In genomic region chr4:76608549-76608948, GRCh38 we compare ENCODE assay signal across 8 cellular contexts.
DNase-seq lines count a peak whose midpoint lies in the region; ATAC-seq, FAIRE-seq and TF ChIP-seq lines count a peak whose summit lies in the region.
"Not testable (repeated sequence)": the region's sequence is repeated elsewhere in the genome, so short reads cannot be mapped to it uniquely, and the experiment has no call there.

No MANE protein-coding gene starts in this region.

- not testable (repeated sequence) for TF ChIP-seq POLR2A in H1 (IDR thresholded peaks at IDR 0.05; ENCODE audit: control extremely low read depth in 1 of 2, low read depth in 2 of 2, low read length in 2 of 2)

- not testable (repeated sequence) for H4K8ac ChIP-seq in H1 (ENCODE audit: extremely low read depth, insufficient read depth, low read length)

- not testable (repeated sequence) for H3K27me3 ChIP-seq in BLaER1; H1 (replicated peaks in 1 of 4; ENCODE audit: control insufficient read depth in 3 of 4, extremely low read depth in 1 of 4, insufficient read depth in 3 of 4, low read length in 3 of 4)

- peak overlapping the region; percentile 93 for H3K27ac Mint-ChIP-seq in nephron progenitor cell

- H3K9me3 Mint-ChIP-seq in nephron progenitor cell = not testable (repeated sequence)

- ATAC-seq in GM18867 (IDR thresholded peaks at IDR 0.05; ENCODE audit: unreplicated experiment) (peak; percentile 36), GM21447 (IDR thresholded peaks at IDR 0.05; ENCODE audit: unreplicated experiment) (peak; percentile 31), HG02798 (IDR thresholded peaks at IDR 0.05; ENCODE audit: poor library complexity, unreplicated experiment) (peak; percentile 44), HG03045 (IDR thresholded peaks at IDR 0.05; ENCODE audit: unreplicated experiment) (peak; percentile 39)

- H2AFZ ChIP-seq in H1 (ENCODE audit: low read length) = not testable (repeated sequence)

- not testable (repeated sequence) for H3K4ac ChIP-seq in H1 (replicated peaks; ENCODE audit: insufficient read length, low read depth, low read length)

- H3K79me2 ChIP-seq in H1 (ENCODE audit: control insufficient read depth in 1 of 2, insufficient read depth in 2 of 2, low read length in 2 of 2) = not testable (repeated sequence)

- H3K23me2 ChIP-seq in H1 (ENCODE audit: low read depth, low read length) = not testable (repeated sequence)

- not testable (repeated sequence) for H4K5ac ChIP-seq in H1 (ENCODE audit: insufficient read length, low read depth, low read length)

- H4K20me1 ChIP-seq in BLaER1; H1 (replicated peaks in 1 of 2; ENCODE audit: control insufficient read depth in 1 of 2, insufficient read depth in 2 of 2, low read length in 2 of 2): not testable (repeated sequence)

- not testable (repeated sequence) for H2BK15ac ChIP-seq in H1 (ENCODE audit: low read length)

- FAIRE-seq in H1 (lab: Jason Lieb, UNC) = not testable (repeated sequence)

- H2BK12ac ChIP-seq in H1 (ENCODE audit: low read depth, low read length) = peak overlapping the region; percentile 91; the same call in 1 of the 2 replicates

- H3K79me1 ChIP-seq in H1 (ENCODE audit: low read depth, low read length) = not testable (repeated sequence)

- H3K36me3 Mint-ChIP-seq in nephron progenitor cell (ENCODE audit: low read depth) = not testable (repeated sequence)

- peaks cover 85% of the 10 kb centered on the region for H3K4me1 Mint-ChIP-seq in nephron progenitor cell

- H3K27ac ChIP-seq in BLaER1 = peak overlapping the region; percentile 97
- not testable (repeated sequence) for H3K27ac ChIP-seq in H1 (ENCODE audit: low read depth, low read length)

- not testable (repeated sequence) for H3K56ac ChIP-seq in H1 (replicated peaks; ENCODE audit: insufficient read length, low read depth, low read length)

- POLR2A ChIA-PET in H1 (lab: Charles Lee; ENCODE audit: partially characterized antibody) = interaction anchor here (1.8 kb wide), 1 partner anchor 18 kb away, joined by 7 read pairs; no protein-coding TSS in a partner anchor

- peak overlapping the region; percentile 83 for H3K4me2 ChIP-seq in BLaER1
- H3K4me2 ChIP-seq in H1 (ENCODE audit: insufficient read depth in 1 of 2, low read depth in 2 of 2, low read length in 2 of 2) = 0 out of 4 replicates have a peak overlapping the region, but pooled peaks of 1 of the 2 experiments have one; percentile 30

- not testable (repeated sequence) for H3K4me3 Mint-ChIP-seq in nephron progenitor cell

- not testable (repeated sequence) for H3K9me3 ChIP-seq in BLaER1; H1 (ENCODE audit: insufficient read depth in 2 of 2, low read depth in 1 of 2, low read length in 1 of 2)

- H3K18ac ChIP-seq in H1 (ENCODE audit: extremely low read depth, low read length) = peak overlapping the region; percentile 65

- not testable (repeated sequence) for H3K36me3 ChIP-seq in BLaER1; H1 (ENCODE audit: control insufficient read depth in 2 of 4, insufficient read depth in 4 of 4, low read length in 3 of 4)

- not testable (repeated sequence) for H3K4me3 ChIP-seq in BLaER1; H1 (ENCODE audit: extremely low read depth in 1 of 4, insufficient read depth in 2 of 4, low read depth in 3 of 4, low read length in 4 of 4)

- H4K91ac ChIP-seq in H1 (replicated peaks; ENCODE audit: insufficient read length, low read length) = not testable (repeated sequence)

- H3K4me1 ChIP-seq in BLaER1 (peaks cover 93% of the 10 kb centered on the region), H1 (replicated peaks in 1 of 4; ENCODE audit: control insufficient read depth in 3 of 4, insufficient read depth in 4 of 4, low read length in 3 of 4) (peaks cover 17 to 29% (median 24%) of the 10 kb centered on the region in 4 experiments; a peak in 6 of 7 replicates)

- H2BK120ac ChIP-seq in H1 (replicated peaks; ENCODE audit: low read depth, low read length) = not testable (repeated sequence)

- H2AK5ac ChIP-seq in H1 (ENCODE audit: low read depth, low read length) = not testable (repeated sequence)

- CTCF ChIA-PET in H1 (lab: Charles Lee; ENCODE audit: partially characterized antibody) = interaction anchor here (1.3 to 1.5 kb wide), 2 partner anchors 118 to 125 kb away, joined by 3 read pairs; no protein-coding TSS in a partner anchor

- not testable (repeated sequence) for TF ChIP-seq RAD21 in H1 (IDR thresholded peaks at IDR 0.05 in 1 of 2, conservative IDR thresholded peaks at IDR 0.05 in 1 of 2; ENCODE audit: low read depth in 2 of 2, low read length in 2 of 2)

- TF ChIP-seq CTCF in H1 (IDR thresholded peaks at IDR 0.05; ENCODE audit: control extremely low read depth in 1 of 3, insufficient read depth in 1 of 3, low read depth in 1 of 3, low read length in 3 of 3); nephron progenitor cell (IDR thresholded peaks at IDR 0.05): not testable (repeated sequence)

- not testable (repeated sequence) for H2BK20ac ChIP-seq in H1 (ENCODE audit: low read length)

- not testable (repeated sequence) for H3K23ac ChIP-seq in H1 (ENCODE audit: insufficient read length)

- DNase-seq in NK-92 treated with Interleukin-12 subunit alpha and Interleukin-12 subunit beta, amount 100 ng/mL, for 24 hours (lab: John Stamatoyannopoulos, UW) = peak; percentile 3
- not testable (repeated sequence) for DNase-seq in H1 (ENCODE audit: low read depth in 1 of 2, low spot score in 2 of 2); nephron progenitor cell

- H2BK5ac ChIP-seq in H1 (ENCODE audit: low read depth, low read length) = not testable (repeated sequence)

- not testable (repeated sequence) for H3K14ac ChIP-seq in H1 (ENCODE audit: insufficient read length)

- not testable (repeated sequence) for H3K27me3 Mint-ChIP-seq in nephron progenitor cell (ENCODE audit: low read depth, poor library complexity)

- TF ChIP-seq EP300 in H1 (IDR thresholded peaks at IDR 0.05; ENCODE audit: borderline replicate concordance in 1 of 2, low read depth in 2 of 2, low read length in 2 of 2) = not testable (repeated sequence)

- H3K9ac ChIP-seq in BLaER1; H1 (replicated peaks in 1 of 4; ENCODE audit: extremely low read depth in 1 of 4, low read depth in 3 of 4, low read length in 3 of 4): not testable (repeated sequence)
